ENCODE assay signal across 22 cellular contexts in the genomic region with DNA sequence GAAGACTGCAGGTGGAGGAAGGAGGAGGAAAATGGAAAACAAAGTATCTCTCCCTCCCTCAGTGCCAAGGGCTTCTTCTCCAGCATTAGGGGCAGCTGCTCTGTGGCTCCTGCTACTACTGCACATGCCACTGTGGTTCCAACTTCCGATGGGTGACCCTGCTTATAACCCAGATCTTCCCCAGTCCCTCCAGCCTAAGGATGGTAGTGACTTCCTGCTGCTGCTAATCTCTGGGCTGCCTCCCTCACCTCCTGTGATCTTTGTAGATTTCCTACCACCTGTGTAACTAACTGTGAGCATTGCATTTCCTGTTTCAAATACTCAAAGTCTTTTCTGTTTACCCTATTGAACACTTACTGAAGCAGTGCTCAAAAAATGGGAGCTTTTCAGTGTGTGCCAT. TPM values are rescaled to one million over a fixed set of nuclear protein-coding genes. Genes with fewer than 3 reads are reported as not detected.
"Had no signal": no experiment of that assay in that cellular context is flagged by ENCODE, and none has a peak within 500 bp of the region (broad histone marks: within the 10 kb centered on the region; RNA-seq: fewer than 3 reads in every experiment).

No MANE protein-coding gene starts in this region.

- H3K4me3 ChIP-seq: lung, psoas muscle, right lobe of liver, suprapubic skin, thyroid gland had no signal

- H3K4me1 Mint-ChIP-seq: naive thymus-derived CD4-positive, alpha-beta T cell; stimulated activated effector memory CD8-positive, alpha-beta T cell treated with anti-CD3 and anti-CD28 coated beads, Interleukin-12 subunit alpha, Interleukin-12 subunit beta, amount 100 ng/mL, for 72 hours had no signal

- DNase-seq: dermis blood vessel endothelial cell; erythroblast; foreskin keratinocyte; left colon; left ventricle myocardium superior; mesenchymal stem cell; naive thymus-derived CD4-positive, alpha-beta T cell; nephron progenitor cell; psoas muscle; retina; right lobe of liver; stimulated activated CD4-positive, alpha-beta T cell treated with anti-CD3 and anti-CD28 coated beads, Interleukin-4, amount 100 ng/mL, for 1 hour; stimulated activated CD8-positive, alpha-beta memory T cell treated with anti-CD3 and anti-CD28 coated beads, Interleukin-4, amount 100 ng/mL, for 48 hours; stimulated activated naive CD8-positive, alpha-beta T cell treated with anti-CD3 and anti-CD28 coated beads, Interleukin-15, Interleukin-2, amounts not matched to agents 100 U/mL and 50 U/mL, for 24 hours; thyroid gland had no signal

- H3K4me1 ChIP-seq: psoas muscle, right lobe of liver, suprapubic skin, thyroid gland had no signal

- ATAC-seq: foreskin keratinocyte; left colon; left ventricle myocardium superior; naive thymus-derived CD4-positive, alpha-beta T cell; psoas muscle; right lobe of liver; stimulated activated effector memory CD8-positive, alpha-beta T cell treated with anti-CD3 and anti-CD28 coated beads, Interleukin-12 subunit alpha, Interleukin-12 subunit beta, amount 100 ng/mL, for 72 hours; stimulated activated naive CD8-positive, alpha-beta T cell treated with anti-CD3 and anti-CD28 coated beads, Interleukin-15, Interleukin-2, amounts not matched to agents 100 U/mL and 50 U/mL, for 24 hours had no signal

- H3K4me3 Mint-ChIP-seq: naive thymus-derived CD4-positive, alpha-beta T cell; nephron progenitor cell; stimulated activated effector memory CD8-positive, alpha-beta T cell treated with anti-CD3 and anti-CD28 coated beads, Interleukin-12 subunit alpha, Interleukin-12 subunit beta, amount 100 ng/mL, for 72 hours; type B pancreatic cell had no signal

- H3K36me3 ChIP-seq: right lobe of liver, suprapubic skin, thyroid gland had no signal

- H3K27me3 ChIP-seq: foreskin keratinocyte, right lobe of liver, suprapubic skin, thyroid gland had no signal

- H3K36me3 Mint-ChIP-seq: naive thymus-derived CD4-positive, alpha-beta T cell; stimulated activated effector memory CD8-positive, alpha-beta T cell treated with anti-CD3 and anti-CD28 coated beads, Interleukin-12 subunit alpha, Interleukin-12 subunit beta, amount 100 ng/mL, for 72 hours; type B pancreatic cell had no signal

- H3K27ac Mint-ChIP-seq: nephron progenitor cell; stimulated activated effector memory CD8-positive, alpha-beta T cell treated with anti-CD3 and anti-CD28 coated beads, Interleukin-12 subunit alpha, Interleukin-12 subunit beta, amount 100 ng/mL, for 72 hours; type B pancreatic cell had no signal

- FAIRE-seq: endothelial cell of umbilical vein, urothelium cell line had no signal

- H3K9me3 Mint-ChIP-seq: nephron progenitor cell, type B pancreatic cell had no signal

- H3K9me3 ChIP-seq: psoas muscle, right lobe of liver, suprapubic skin, thyroid gland had no signal

- H3K27ac ChIP-seq: foreskin keratinocyte, psoas muscle, right lobe of liver, suprapubic skin, thyroid gland had no signal

RNA-seq across cellular contexts. Expression of a gene that starts 28.7 kb away (rescaled TPM):
- total RNA-seq: endothelial cell of umbilical vein; kidney epithelial cell; naive thymus-derived CD4-positive, alpha-beta T cell had no signal
- polyA plus RNA-seq: endothelial cell of umbilical vein; naive thymus-derived CD4-positive, alpha-beta T cell had no signal
